ENCODE assay signal across 17 cellular contexts in the genomic region with DNA sequence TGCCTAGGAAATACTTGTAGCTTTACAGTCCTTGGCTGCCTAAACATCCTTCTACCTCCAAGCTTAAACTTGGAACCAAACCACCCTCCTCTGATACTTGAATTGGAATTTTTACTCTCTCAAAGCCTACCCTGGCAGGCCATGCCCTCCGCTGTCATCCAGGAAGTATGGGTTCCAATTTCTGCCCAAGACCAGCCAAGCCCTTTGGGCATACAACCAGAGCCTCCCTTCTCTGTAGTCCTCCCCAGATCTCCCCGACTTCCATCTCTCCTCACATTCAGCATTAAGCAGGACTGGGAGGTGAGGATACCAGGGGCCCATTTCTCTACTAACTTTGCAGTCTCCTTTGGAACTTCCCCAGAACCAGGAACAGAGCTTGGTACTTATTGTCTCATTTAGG. TPM values are rescaled to one million over a fixed set of nuclear protein-coding genes. Genes with fewer than 3 reads are reported as not detected.
DNase-seq lines count a peak whose midpoint lies in the region; TF ChIP-seq lines count a peak whose summit lies in the region.
"Had no signal": no experiment of that assay in that cellular context is flagged by ENCODE, and none has a peak within 500 bp of the region (broad histone marks: within the 10 kb centered on the region; RNA-seq: fewer than 3 reads in every experiment).

No MANE protein-coding gene starts in this region.

- peak overlapping the region; percentile 48 for H3K4me2 ChIP-seq in smooth muscle cell

- H3K27ac Mint-ChIP-seq in activated naive CD8-positive, alpha-beta T cell = no peak overlapping the region
- H3K27ac Mint-ChIP-seq in activated naive CD8-positive, alpha-beta T cell treated with anti-CD3 and anti-CD28 coated beads for 36 hours = no peak overlapping the region
- peak overlapping the region; percentile 70 for H3K27ac Mint-ChIP-seq in endothelial cell (ENCODE audit: unreplicated experiment)
- H3K27ac Mint-ChIP-seq: activated naive CD4-positive, alpha-beta T cell treated with anti-CD3 and anti-CD28 coated beads, Interleukin-2, amount 10 ng/mL, durations not matched to agents 7 days and 5 days; stimulated activated naive CD8-positive, alpha-beta T cell treated with anti-CD3 and anti-CD28 coated beads, Interleukin-15, amount 100 ng/mL, for 72 hours had no signal

- H3K9ac ChIP-seq in smooth muscle cell (ENCODE audit: low read depth) = no peak overlapping the region

- H3F3A ChIP-seq in smooth muscle cell (ENCODE audit: low read depth) = no peaks in the 10 kb centered on the region

- no peaks in the 10 kb centered on the region for H3K9me3 Mint-ChIP-seq in activated naive CD8-positive, alpha-beta T cell (ENCODE audit: low read depth)
- no peaks in the 10 kb centered on the region for H3K9me3 Mint-ChIP-seq in activated naive CD8-positive, alpha-beta T cell treated with anti-CD3 and anti-CD28 coated beads for 36 hours
- H3K9me3 Mint-ChIP-seq in endothelial cell (ENCODE audit: unreplicated experiment) = no peaks in the 10 kb centered on the region
- H3K9me3 Mint-ChIP-seq: activated naive CD4-positive, alpha-beta T cell treated with anti-CD3 and anti-CD28 coated beads, Interleukin-2, amount 10 ng/mL, durations not matched to agents 7 days and 5 days; stimulated activated naive CD8-positive, alpha-beta T cell treated with anti-CD3 and anti-CD28 coated beads, Interleukin-15, amount 100 ng/mL, for 72 hours had no signal

- no peaks in the 10 kb centered on the region for H3K9me3 ChIP-seq in smooth muscle cell (replicated peaks; ENCODE audit: low read depth)
- H3K9me3 ChIP-seq: ovary, vagina had no signal

- peaks cover 24% of the 10 kb centered on the region for H4K20me1 ChIP-seq in smooth muscle cell (ENCODE audit: low read depth)

- H2AFZ ChIP-seq in smooth muscle cell (ENCODE audit: low read depth) = no peak overlapping the region

- H3K27me3 ChIP-seq in smooth muscle cell (ENCODE audit: low read depth) = peaks cover 58% of the 10 kb centered on the region
- H3K27me3 ChIP-seq: vagina had no signal

- peaks cover 28% of the 10 kb centered on the region for H3K4me1 ChIP-seq in smooth muscle cell (ENCODE audit: low read depth)
- H3K4me1 ChIP-seq: foreskin keratinocyte had no signal

- peaks cover 3% of the 10 kb centered on the region for H3K36me3 Mint-ChIP-seq in activated naive CD8-positive, alpha-beta T cell
- H3K36me3 Mint-ChIP-seq in activated naive CD8-positive, alpha-beta T cell treated with anti-CD3 and anti-CD28 coated beads for 36 hours = no peaks in the 10 kb centered on the region
- H3K36me3 Mint-ChIP-seq in endothelial cell (ENCODE audit: low read depth, unreplicated experiment) = peaks cover 29% of the 10 kb centered on the region

- H3K27me3 Mint-ChIP-seq in activated naive CD8-positive, alpha-beta T cell = peaks cover 20% of the 10 kb centered on the region
- peaks cover 53% of the 10 kb centered on the region for H3K27me3 Mint-ChIP-seq in activated naive CD8-positive, alpha-beta T cell treated with anti-CD3 and anti-CD28 coated beads for 36 hours
- H3K27me3 Mint-ChIP-seq in endothelial cell (ENCODE audit: unreplicated experiment) = peaks cover 19% of the 10 kb centered on the region

- DNase-seq in activated naive CD8-positive, alpha-beta T cell treated with anti-CD3 and anti-CD28 coated beads for 36 hours = no peak
- DNase-seq in endothelial cell (ENCODE audit: low spot score) (no peak), smooth muscle cell (lab: John Stamatoyannopoulos, UW; ENCODE audit: unreplicated experiment) (no peak), GF-D8 (lab: John Stamatoyannopoulos, UW) (no peak)
- DNase-seq in activated CD8-positive, alpha-beta memory T cell treated with anti-CD3 and anti-CD28 coated beads, Interleukin-2, amount 50 U/mL, for 4 hours = no peak
- DNase-seq: activated naive CD4-positive, alpha-beta T cell treated with anti-CD3 and anti-CD28 coated beads, Interleukin-2, amount 10 ng/mL, durations not matched to agents 7 days and 5 days; COR-L47; foreskin keratinocyte; mammary epithelial cell; NCI-H226; stimulated activated naive CD8-positive, alpha-beta T cell treated with anti-CD3 and anti-CD28 coated beads, Interleukin-15, amount 100 ng/mL, for 72 hours had no signal

- no peak for TF ChIP-seq CTCF in endothelial cell (IDR thresholded peaks at IDR 0.05; ENCODE audit: unreplicated experiment)
- no peak for TF ChIP-seq CTCF in smooth muscle cell (IDR thresholded peaks at IDR 0.05; ENCODE audit: borderline replicate concordance, insufficient read depth, poor library complexity, severe bottlenecking)

- no peak overlapping the region for H3K4me3 ChIP-seq in smooth muscle cell
- H3K4me3 ChIP-seq: ovary, SK-N-MC had no signal

- H3K27ac ChIP-seq in smooth muscle cell (ENCODE audit: low read depth) = no peak overlapping the region
- H3K27ac ChIP-seq: foreskin keratinocyte, ovary, SK-N-MC, skin epidermis, vagina, VCaP had no signal

- H3K79me2 ChIP-seq in smooth muscle cell (ENCODE audit: low read depth) = no peaks in the 10 kb centered on the region

- WGBS in smooth muscle cell (ENCODE audit: low lambda C conversion rate) = 87% methylated on average over 2 of the region's 2 CpGs

- H3K4me1 Mint-ChIP-seq in activated naive CD8-positive, alpha-beta T cell (ENCODE audit: low read depth) = peaks cover 34% of the 10 kb centered on the region
- peaks cover 32% of the 10 kb centered on the region for H3K4me1 Mint-ChIP-seq in activated naive CD8-positive, alpha-beta T cell treated with anti-CD3 and anti-CD28 coated beads for 36 hours
- H3K4me1 Mint-ChIP-seq in endothelial cell (ENCODE audit: unreplicated experiment) = peaks cover 35% of the 10 kb centered on the region

- H3K4me3 Mint-ChIP-seq in activated naive CD8-positive, alpha-beta T cell = peak overlapping the region; percentile 27
- no peak overlapping the region for H3K4me3 Mint-ChIP-seq in activated naive CD8-positive, alpha-beta T cell treated with anti-CD3 and anti-CD28 coated beads for 36 hours
- H3K4me3 Mint-ChIP-seq in endothelial cell (ENCODE audit: unreplicated experiment) = peak overlapping the region; percentile 8
- H3K4me3 Mint-ChIP-seq: activated naive CD4-positive, alpha-beta T cell treated with anti-CD3 and anti-CD28 coated beads, Interleukin-2, amount 10 ng/mL, durations not matched to agents 7 days and 5 days had no signal

- H3K36me3 ChIP-seq in smooth muscle cell (ENCODE audit: low read depth) = peaks cover 3% of the 10 kb centered on the region
- H3K36me3 ChIP-seq: ovary had no signal

RNA-seq across cellular contexts. Expression of gene DHH, which starts 0.4 kb away (rescaled TPM):
- total RNA-seq in activated naive CD8-positive, alpha-beta T cell treated with anti-CD3 and anti-CD28 coated beads for 36 hours = not detected
- total RNA-seq in endothelial cell (ENCODE audit: unreplicated experiment) (0.46 TPM), smooth muscle cell (0.04 TPM in 1 of 2 replicates, not detected in the other)
- polyA plus RNA-seq in smooth muscle cell = not detected in 2 replicates
- total RNA-seq: foreskin keratinocyte had no signal
- polyA plus RNA-seq: foreskin keratinocyte, mammary epithelial cell had no signal

RNA-seq across cellular contexts. Expression of gene LMBR1L, which starts 15.7 kb away (rescaled TPM):
- 10 to 100 TPM; 21.9 to 25.4 TPM for total RNA-seq in activated naive CD8-positive, alpha-beta T cell treated with anti-CD3 and anti-CD28 coated beads for 36 hours
- 175 TPM for total RNA-seq in endothelial cell (ENCODE audit: unreplicated experiment)
- total RNA-seq in smooth muscle cell = 32.4 and 57.3 TPM in 2 replicates
- 49.5 and 61.8 TPM in 2 replicates for polyA plus RNA-seq in smooth muscle cell

RNA-seq across cellular contexts. Expression of gene RHEBL1, which starts 25.2 kb away (rescaled TPM):
- total RNA-seq in activated naive CD8-positive, alpha-beta T cell treated with anti-CD3 and anti-CD28 coated beads for 36 hours = 10 to 100 TPM; 11.0 to 13.2 TPM
- total RNA-seq in endothelial cell (ENCODE audit: unreplicated experiment) (3.2 TPM), smooth muscle cell (0.76 and 1.3 TPM in 2 replicates)
- polyA plus RNA-seq in smooth muscle cell = 2.1 TPM in 2 replicates

RNA-seq across cellular contexts. Expression of gene KMT2D, which starts 34.4 kb away (rescaled TPM):
- total RNA-seq in activated naive CD8-positive, alpha-beta T cell treated with anti-CD3 and anti-CD28 coated beads for 36 hours = 10 to 100 TPM; 45.3 to 47.5 TPM
- total RNA-seq in endothelial cell (ENCODE audit: unreplicated experiment) (135 TPM), smooth muscle cell (22.8 and 25.9 TPM in 2 replicates)
- polyA plus RNA-seq in smooth muscle cell = 24.6 and 37.2 TPM in 2 replicates

RNA-seq across cellular contexts. Expression of gene TUBA1B, which starts 36.2 kb away (rescaled TPM):
- 1,000 to 10,000 TPM; 2,350 to 2,390 TPM for total RNA-seq in activated naive CD8-positive, alpha-beta T cell treated with anti-CD3 and anti-CD28 coated beads for 36 hours
- total RNA-seq in endothelial cell (ENCODE audit: unreplicated experiment) = 915 TPM
- 1,427 and 1,487 TPM in 2 replicates for total RNA-seq in smooth muscle cell
- 1,057 and 1,405 TPM in 2 replicates for polyA plus RNA-seq in smooth muscle cell
